Comparison of ENCODE assay signal across 7 cellular contexts in genomic region chr22:37805878-37806277, GRCh38. TPM values are rescaled to one million over a fixed set of nuclear protein-coding genes. Genes with fewer than 3 reads are reported as not detected.
DNase-seq lines count a peak whose midpoint lies in the region; ATAC-seq and TF ChIP-seq lines count a peak whose summit lies in the region.
"Had no signal": no experiment of that assay in that cellular context is flagged by ENCODE, and none has a peak within 500 bp of the region (broad histone marks: within the 10 kb centered on the region; RNA-seq: fewer than 3 reads in every experiment).

No MANE protein-coding gene starts in this region.

- H3K9me3 ChIP-seq in mesodermal cell (ENCODE audit: control insufficient read depth, low read length): no peaks in the 10 kb centered on the region
- H3K9me3 ChIP-seq in Karpas-422 (ENCODE audit: low read length): no peaks in the 10 kb centered on the region

- DNase-seq in BJ (ENCODE audit: low read depth): no peak
- DNase-seq in HuH-7.5 (ENCODE audit: low spot score): no peak
- DNase-seq in Karpas-422: no peak

- H2AFZ ChIP-seq in Karpas-422 (ENCODE audit: low read length): no peak overlapping the region

- no peak overlapping the region for H3K9ac ChIP-seq in Karpas-422 (ENCODE audit: low read length)

- H3K27me3 ChIP-seq in BJ (ENCODE audit: control insufficient read depth, insufficient read depth, low read length) (no peaks in the 10 kb centered on the region), Karpas-422 (ENCODE audit: low read length) (no peaks in the 10 kb centered on the region)

- TF ChIP-seq CTCF in BJ (IDR thresholded peaks at IDR 0.05; ENCODE audit: insufficient read depth, low read depth, low read length): no peak

- H3K4me2 ChIP-seq in Karpas-422 (ENCODE audit: low read depth, low read length, poor library complexity, severe bottlenecking): no peak overlapping the region

- no peaks in the 10 kb centered on the region for H3K36me3 Mint-ChIP-seq in activated naive CD8-positive, alpha-beta T cell

- H3K27ac ChIP-seq in mesodermal cell (ENCODE audit: low read depth, low read length, severe bottlenecking): no peak overlapping the region
- no peak overlapping the region for H3K27ac ChIP-seq in Karpas-422 (ENCODE audit: low read length)

- H3K4me1 Mint-ChIP-seq in activated naive CD8-positive, alpha-beta T cell (ENCODE audit: low read depth): peaks cover 37% of the 10 kb centered on the region

- 90 to 97% methylated on average over 6 of the region's 6 CpGs for WGBS in mesodermal cell (ENCODE audit: insufficient coverage in 2 of 2), 2 experiments

- H3K27me3 Mint-ChIP-seq in activated naive CD8-positive, alpha-beta T cell: peaks cover 24% of the 10 kb centered on the region

- no peak for ATAC-seq in GM18520 (IDR thresholded peaks at IDR 0.05; ENCODE audit: unreplicated experiment)

- peaks cover 24% of the 10 kb centered on the region for H3K79me2 ChIP-seq in Karpas-422 (ENCODE audit: low read length)

- no peaks in the 10 kb centered on the region for H3K9me2 ChIP-seq in Karpas-422 (replicated peaks; ENCODE audit: insufficient read depth, low read length)

- POLR2A ChIA-PET in BJ (lab: Charles Lee): no interaction called here

- no peaks in the 10 kb centered on the region for H3K9me3 Mint-ChIP-seq in activated naive CD8-positive, alpha-beta T cell (ENCODE audit: low read depth)

- CTCF ChIA-PET in BJ (lab: Yijun Ruan, JAX): interaction anchor here (1.0 to 1.5 kb wide), 2 partner anchors 50 to 213 kb away, joined by 3 read pairs; no protein-coding TSS in a partner anchor

- H4K20me1 ChIP-seq in Karpas-422 (ENCODE audit: insufficient read depth, low read depth, low read length): no peaks in the 10 kb centered on the region

- H3K4me3 ChIP-seq in BJ (ENCODE audit: low read depth, low read length): peak overlapping the region; percentile 61
- H3K4me3 ChIP-seq in mesodermal cell (ENCODE audit: extremely low read depth, insufficient read depth, low read length, poor library complexity, severe bottlenecking): peak overlapping the region; percentile 65
- H3K4me3 ChIP-seq in Karpas-422 (ENCODE audit: low read length): no peak overlapping the region

- H3K4me1 ChIP-seq in mesodermal cell (ENCODE audit: control insufficient read depth, insufficient read depth, low read length, poor library complexity, severe bottlenecking) (peaks cover 31% of the 10 kb centered on the region), Karpas-422 (ENCODE audit: low read length) (peaks cover 22% of the 10 kb centered on the region)

- peak overlapping the region; percentile 50 for H3K27ac Mint-ChIP-seq in activated naive CD8-positive, alpha-beta T cell

- peak overlapping the region; percentile 75 for H3K4me3 Mint-ChIP-seq in activated naive CD8-positive, alpha-beta T cell

- H3K36me3 ChIP-seq in BJ (ENCODE audit: control insufficient read depth, insufficient read depth, low read length): no peaks in the 10 kb centered on the region
- H3K36me3 ChIP-seq in mesodermal cell (ENCODE audit: control insufficient read depth, insufficient read depth, low read length): no peaks in the 10 kb centered on the region
- H3K36me3 ChIP-seq in Karpas-422 (ENCODE audit: insufficient read depth, low read length): no peaks in the 10 kb centered on the region

RNA-seq across cellular contexts. Expression of gene GCAT, which starts 1.9 kb away (rescaled TPM):
- polyA plus RNA-seq in BJ (2011; rRNA removed): 12.6 and 24.9 TPM in 2 replicates
- polyA minus RNA-seq in BJ (2011; rRNA and poly(A)+ RNA removed): 13.6 and 17.3 TPM in 2 replicates
- polyA plus RNA-seq in mesodermal cell (2013, experiment 1 of 2): 20.2 TPM
- 15.1 TPM for polyA plus RNA-seq in mesodermal cell (2013, experiment 2 of 2)
- 36.6 and 87.8 TPM in 2 replicates for total RNA-seq in Karpas-422 (2014; rRNA removed; shearing (Covaris generic); ENCODE audit: low replicate concordance)

RNA-seq across cellular contexts. Expression of gene GALR3, which starts 17.3 kb away (rescaled TPM):
- polyA plus RNA-seq in BJ (2011; rRNA removed): not detected in 2 replicates
- polyA minus RNA-seq in BJ (2011; rRNA and poly(A)+ RNA removed): not detected in 2 replicates
- not detected for polyA plus RNA-seq in mesodermal cell (2013, experiment 1 of 2)
- polyA plus RNA-seq in mesodermal cell (2013, experiment 2 of 2): not detected
- total RNA-seq in Karpas-422 (2014; rRNA removed; shearing (Covaris generic); ENCODE audit: low replicate concordance): not detected in 2 replicates
- total RNA-seq: glomerular endothelial cell had no signal

RNA-seq across cellular contexts. Expression of gene ANKRD54, which starts 38.3 kb away (rescaled TPM):
- polyA plus RNA-seq in BJ (2011; rRNA removed): 18.2 and 36.7 TPM in 2 replicates
- polyA minus RNA-seq in BJ (2011; rRNA and poly(A)+ RNA removed): 21.3 and 37.3 TPM in 2 replicates
- 17.8 TPM for polyA plus RNA-seq in mesodermal cell (2013, experiment 1 of 2)
- polyA plus RNA-seq in mesodermal cell (2013, experiment 2 of 2): 18.1 TPM
- total RNA-seq in Karpas-422 (2014; rRNA removed; shearing (Covaris generic); ENCODE audit: low replicate concordance): 25.6 and 30.1 TPM in 2 replicates

RNA-seq across cellular contexts. Expression of gene EIF3L, which starts 43.3 kb away (rescaled TPM):
- polyA plus RNA-seq in BJ (2011; rRNA removed): 705 and 755 TPM in 2 replicates
- 282 and 487 TPM in 2 replicates for polyA minus RNA-seq in BJ (2011; rRNA and poly(A)+ RNA removed)
- polyA plus RNA-seq in mesodermal cell (2013, experiment 1 of 2): 396 TPM
- 387 TPM for polyA plus RNA-seq in mesodermal cell (2013, experiment 2 of 2)
- 363 and 488 TPM in 2 replicates for total RNA-seq in Karpas-422 (2014; rRNA removed; shearing (Covaris generic); ENCODE audit: low replicate concordance)
